Comparison of ENCODE assay signal across 17 cellular contexts in the genomic region with DNA sequence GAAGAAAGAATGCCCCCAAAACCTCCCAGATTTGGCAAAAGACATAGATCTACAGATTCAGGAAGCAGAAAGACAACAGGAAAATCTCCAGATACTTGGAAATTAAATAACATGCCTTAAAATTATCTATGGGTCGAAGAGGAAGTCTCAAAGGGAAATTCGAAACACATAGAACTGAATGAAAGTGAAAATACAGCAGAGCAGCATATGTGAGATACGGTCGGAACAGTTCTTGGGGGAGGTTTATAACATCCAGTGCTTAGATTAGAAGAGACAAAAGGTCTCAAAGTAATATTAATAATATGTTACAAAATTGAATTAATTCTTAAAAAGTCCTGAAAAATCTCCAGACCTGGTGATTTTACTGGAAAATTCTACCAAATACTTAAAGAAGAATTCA. TPM values are rescaled to one million over a fixed set of nuclear protein-coding genes. Genes with fewer than 3 reads are reported as not detected.
DNase-seq lines count a peak whose midpoint lies in the region; ATAC-seq, FAIRE-seq and TF ChIP-seq lines count a peak whose summit lies in the region.
"Had no signal": no experiment of that assay in that cellular context is flagged by ENCODE, and none has a peak within 500 bp of the region (broad histone marks: within the 10 kb centered on the region; RNA-seq: fewer than 3 reads in every experiment).

No MANE protein-coding gene starts in this region.

- peak; percentile 68 for ATAC-seq in memory B cell (ENCODE audit: low read depth)
- ATAC-seq: CD8-positive, alpha-beta T cell; HepG2 had no signal

- peak; percentile 84 for FAIRE-seq in D721Med (lab: Jason Lieb, UNC)
- FAIRE-seq in GM19239 (lab: Jason Lieb, UNC): peak; percentile 45
- FAIRE-seq: A204.1, H1, HepG2, HTR-8/SVneo had no signal

- no peaks in the 10 kb centered on the region for H3K9me3 Mint-ChIP-seq in memory B cell
- H3K9me3 Mint-ChIP-seq in activated CD4-positive, alpha-beta memory T cell treated with anti-CD3 and anti-CD28 coated beads, Interleukin-2, amount 10 ng/mL, durations not matched to agents 7 days and 5 days: no peaks in the 10 kb centered on the region
- H3K9me3 Mint-ChIP-seq: CD8-positive, alpha-beta T cell had no signal

- no peak overlapping the region for H3K4me3 Mint-ChIP-seq in memory B cell
- no peak overlapping the region for H3K4me3 Mint-ChIP-seq in activated CD4-positive, alpha-beta memory T cell treated with anti-CD3 and anti-CD28 coated beads, Interleukin-2, amount 10 ng/mL, durations not matched to agents 7 days and 5 days
- H3K4me3 Mint-ChIP-seq: CD8-positive, alpha-beta T cell; HFFc6 had no signal

- no peak overlapping the region for H3K27ac Mint-ChIP-seq in memory B cell
- H3K27ac Mint-ChIP-seq in activated CD4-positive, alpha-beta memory T cell treated with anti-CD3 and anti-CD28 coated beads, Interleukin-2, amount 10 ng/mL, durations not matched to agents 7 days and 5 days: no peak overlapping the region
- H3K27ac Mint-ChIP-seq: CD8-positive, alpha-beta T cell; HFFc6 had no signal

- POLR2A ChIA-PET in activated CD4-positive, alpha-beta memory T cell treated with anti-CD3 and anti-CD28 coated beads, Interleukin-2, amount 10 ng/mL, durations not matched to agents 7 days and 5 days (lab: Charles Lee): no interaction called here

- no peaks in the 10 kb centered on the region for H3K27me3 Mint-ChIP-seq in memory B cell
- peaks cover 8% of the 10 kb centered on the region for H3K27me3 Mint-ChIP-seq in activated CD4-positive, alpha-beta memory T cell treated with anti-CD3 and anti-CD28 coated beads, Interleukin-2, amount 10 ng/mL, durations not matched to agents 7 days and 5 days

- H3K36me3 Mint-ChIP-seq in memory B cell: no peaks in the 10 kb centered on the region
- no peaks in the 10 kb centered on the region for H3K36me3 Mint-ChIP-seq in activated CD4-positive, alpha-beta memory T cell treated with anti-CD3 and anti-CD28 coated beads, Interleukin-2, amount 10 ng/mL, durations not matched to agents 7 days and 5 days (ENCODE audit: low read depth)
- H3K36me3 Mint-ChIP-seq: CD8-positive, alpha-beta T cell had no signal

- DNase-seq in D721Med (ENCODE audit: insufficient read length, low spot score) (no peak), GM19239 (ENCODE audit: insufficient read length, low spot score) (no peak), MV-4-11 (lab: John Stamatoyannopoulos, UW) (peak; percentile 26), memory B cell (ENCODE audit: low spot score in 2 of 2) (no peak), epidermal melanocyte (ENCODE audit: insufficient read length, low spot score) (no peak)
- no peak for DNase-seq in activated CD4-positive, alpha-beta memory T cell treated with anti-CD3 and anti-CD28 coated beads, Interleukin-2, amount 10 ng/mL, durations not matched to agents 7 days and 5 days
- no peak for DNase-seq in effector CD4-positive, alpha-beta T cell
- DNase-seq: BE2C; Caco-2; CD8-positive, alpha-beta T cell; DMS 273 treated with DMSO at 0.1 percent for 48 hours; HFFc6 had no signal

- CTCF ChIA-PET in activated CD4-positive, alpha-beta memory T cell treated with anti-CD3 and anti-CD28 coated beads, Interleukin-2, amount 10 ng/mL, durations not matched to agents 7 days and 5 days (lab: Charles Lee): no interaction called here

- no peak for TF ChIP-seq CTCF in D721Med (IDR thresholded peaks at IDR 0.05; ENCODE audit: insufficient read depth, missing control alignments)

- peaks cover 8% of the 10 kb centered on the region for H3K4me1 Mint-ChIP-seq in memory B cell
- no peaks in the 10 kb centered on the region for H3K4me1 Mint-ChIP-seq in activated CD4-positive, alpha-beta memory T cell treated with anti-CD3 and anti-CD28 coated beads, Interleukin-2, amount 10 ng/mL, durations not matched to agents 7 days and 5 days

RNA-seq across cellular contexts. Expression of a gene that starts 14.3 kb away (rescaled TPM):
- total RNA-seq in activated CD4-positive, alpha-beta memory T cell treated with anti-CD3 and anti-CD28 coated beads, Interleukin-2, amount 10 ng/mL, durations not matched to agents 7 days and 5 days: not detected
- total RNA-seq: Caco-2; CD8-positive, alpha-beta T cell; Daoy; HepG2; HFFc6 had no signal
